In genomic region chr4:24912252-24913098, GRCh38 we compare ENCODE assay signal across 8 cellular contexts. TPM values are rescaled to one million over a fixed set of nuclear protein-coding genes. Genes with fewer than 3 reads are reported as not detected.
A peak's percentile ranks its signal among the peaks of the same experiment; 100 is the strongest.
DNase-seq lines count a peak whose midpoint lies in the region; ATAC-seq, FAIRE-seq and TF ChIP-seq lines count a peak whose summit lies in the region.

TSS of gene CCDC149 (minus strand) at chr4:24913042. CDS start at chr4:24912864, 178 bp downstream.

- DNase-seq in D721Med (ENCODE audit: insufficient read length, low spot score) (peak; percentile 63), HuH-7.5 (ENCODE audit: low spot score) (peak; percentile 88), RPMI8226 (peak; percentile 20), ecto neural progenitor cell (ENCODE audit: low spot score) (peak; percentile 78)
- DNase-seq in stimulated activated naive CD8-positive, alpha-beta T cell treated with anti-CD3 and anti-CD28 coated beads, Interleukin-15, amount 100 ng/mL, for 72 hours: no peak

- H3K4me1 Mint-ChIP-seq in stimulated activated naive CD8-positive, alpha-beta T cell treated with anti-CD3 and anti-CD28 coated beads, Interleukin-15, amount 100 ng/mL, for 72 hours: peaks cover 6% of the 10 kb centered on the region
- H3K4me1 Mint-ChIP-seq in stimulated activated memory B cell treated with anti-CD40 and anti-IgM and Interleukin-4, amounts not matched to agents 10 μg/mL and 1 μg/mL and 100 μg/mL, for 72 hours: no peaks in the 10 kb centered on the region

- no peak for FAIRE-seq in D721Med (lab: Jason Lieb, UNC)

- 4% methylated on average over 88 of the region's 88 CpGs for WGBS in liver

- H3K36me3 Mint-ChIP-seq in stimulated activated memory B cell treated with anti-CD40 and anti-IgM and Interleukin-4, amounts not matched to agents 10 μg/mL and 1 μg/mL and 100 μg/mL, for 72 hours: no peaks in the 10 kb centered on the region

- no peaks in the 10 kb centered on the region for H3K27me3 ChIP-seq in liver (ENCODE audit: control insufficient read depth in 4 of 4, insufficient read depth in 4 of 4, low read length in 3 of 4)

- peaks cover 8 to 23% of the 10 kb centered on the region in 2 donors for H3K9me3 Mint-ChIP-seq in stimulated activated naive CD8-positive, alpha-beta T cell treated with anti-CD3 and anti-CD28 coated beads, Interleukin-15, amount 100 ng/mL, for 72 hours
- H3K9me3 Mint-ChIP-seq in stimulated activated memory B cell treated with anti-CD40 and anti-IgM and Interleukin-4, amounts not matched to agents 10 μg/mL and 1 μg/mL and 100 μg/mL, for 72 hours: peaks cover 9% of the 10 kb centered on the region

- peak within 1 kb of the TSS; percentile 57 to 79 (median 70) for H3K4me3 ChIP-seq in liver (ENCODE audit: low read depth in 1 of 3, low read length in 3 of 3)

- peak; percentile 48 for ATAC-seq in stimulated activated naive CD8-positive, alpha-beta T cell treated with anti-CD3 and anti-CD28 coated beads, Interleukin-15, amount 100 ng/mL, for 72 hours
- no peak for ATAC-seq in stimulated activated memory B cell treated with anti-CD40 and anti-IgM and Interleukin-4, amounts not matched to agents 10 μg/mL and 1 μg/mL and 100 μg/mL, for 72 hours
- no peak for ATAC-seq in GM21390 (IDR thresholded peaks at IDR 0.05; ENCODE audit: unreplicated experiment)

- peak within 1 kb of the TSS; percentile 27 to 60 for H3K9ac ChIP-seq in liver (ENCODE audit: low read depth in 1 of 2, low read length in 2 of 2)

- peak within 1 kb of the TSS; percentile 63 to 70 for H3K4me3 Mint-ChIP-seq in stimulated activated naive CD8-positive, alpha-beta T cell treated with anti-CD3 and anti-CD28 coated beads, Interleukin-15, amount 100 ng/mL, for 72 hours
- no peak within 1 kb of the TSS for H3K4me3 Mint-ChIP-seq in stimulated activated memory B cell treated with anti-CD40 and anti-IgM and Interleukin-4, amounts not matched to agents 10 μg/mL and 1 μg/mL and 100 μg/mL, for 72 hours

- peak in 1 of 2 donors; percentile 30 for TF ChIP-seq RAD21 in liver (IDR thresholded peaks at IDR 0.05)

- H3K27ac ChIP-seq in liver (ENCODE audit: low read depth in 1 of 2, low read length in 2 of 2): peak within 1 kb of the TSS; percentile 73 to 81

- H3K27me3 Mint-ChIP-seq in stimulated activated naive CD8-positive, alpha-beta T cell treated with anti-CD3 and anti-CD28 coated beads, Interleukin-15, amount 100 ng/mL, for 72 hours: peaks cover 65% of the 10 kb centered on the region
- H3K27me3 Mint-ChIP-seq in stimulated activated memory B cell treated with anti-CD40 and anti-IgM and Interleukin-4, amounts not matched to agents 10 μg/mL and 1 μg/mL and 100 μg/mL, for 72 hours: peaks cover 35% of the 10 kb centered on the region

- H3K9me3 ChIP-seq in liver (ENCODE audit: control insufficient read depth in 4 of 4, low read length in 3 of 4): no peaks in the 10 kb centered on the region

- TF ChIP-seq CTCF in D721Med (IDR thresholded peaks at IDR 0.05; ENCODE audit: insufficient read depth, missing control alignments) (no peak), liver (IDR thresholded peaks at IDR 0.05; ENCODE audit: low read depth, low read length, missing input control) (no peak)

- H3K4me1 ChIP-seq in liver (ENCODE audit: control insufficient read depth in 4 of 4, insufficient read depth in 4 of 4, low read length in 3 of 4): peaks cover 0 to 3% (median 2%) of the 10 kb centered on the region in 4 donors

- H3K27ac Mint-ChIP-seq in stimulated activated naive CD8-positive, alpha-beta T cell treated with anti-CD3 and anti-CD28 coated beads, Interleukin-15, amount 100 ng/mL, for 72 hours: peak within 1 kb of the TSS in 1 of 2 donors; percentile 78
- no peak within 1 kb of the TSS for H3K27ac Mint-ChIP-seq in stimulated activated memory B cell treated with anti-CD40 and anti-IgM and Interleukin-4, amounts not matched to agents 10 μg/mL and 1 μg/mL and 100 μg/mL, for 72 hours

- H3K36me3 ChIP-seq in liver (ENCODE audit: control insufficient read depth in 4 of 4, insufficient read depth in 3 of 4, low read depth in 1 of 4, low read length in 3 of 4): peaks cover 0 to 9% (median 4%) of the 10 kb centered on the region in 4 donors

TF ChIP-seq in liver, 16 proteins besides CTCF, POLR2A, EP300 and RAD21:
- TF ChIP-seq, protein P1, sequence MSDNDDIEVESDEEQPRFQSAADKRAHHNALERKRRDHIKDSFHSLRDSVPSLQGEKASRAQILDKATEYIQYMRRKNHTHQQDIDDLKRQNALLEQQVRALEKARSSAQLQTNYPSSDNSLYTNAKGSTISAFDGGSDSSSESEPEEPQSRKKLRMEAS (IDR thresholded peaks at IDR 0.05): peak; percentile 72
- TF ChIP-seq HNF4A (conservative IDR thresholded peaks at IDR 0.05) (no peak), JUND (IDR thresholded peaks at IDR 0.05) (no peak), SP1 (IDR thresholded peaks at IDR 0.05) (peak; percentile 31), EGR1 (IDR thresholded peaks at IDR 0.05; ENCODE audit: low read depth in 2 of 2) (no peak), TAF1 (conservative IDR thresholded peaks at IDR 0.05) (peak; percentile 57), RXRA (IDR thresholded peaks at IDR 0.05) (peak in 1 of 2 donors; percentile 15), FOXA2 (IDR thresholded peaks at IDR 0.05) (no peak), GABPA (IDR thresholded peaks at IDR 0.05 in 1 of 2, conservative IDR thresholded peaks at IDR 0.05 in 1 of 2) (no peak), NR2F2 (IDR thresholded peaks at IDR 0.05) (no peak), YY1 (IDR thresholded peaks at IDR 0.05) (peak; percentile 96), FOXA1 (IDR thresholded peaks at IDR 0.05) (no peak), HNF4G (IDR thresholded peaks at IDR 0.05) (no peak)
- TF ChIP-seq, protein P2, sequence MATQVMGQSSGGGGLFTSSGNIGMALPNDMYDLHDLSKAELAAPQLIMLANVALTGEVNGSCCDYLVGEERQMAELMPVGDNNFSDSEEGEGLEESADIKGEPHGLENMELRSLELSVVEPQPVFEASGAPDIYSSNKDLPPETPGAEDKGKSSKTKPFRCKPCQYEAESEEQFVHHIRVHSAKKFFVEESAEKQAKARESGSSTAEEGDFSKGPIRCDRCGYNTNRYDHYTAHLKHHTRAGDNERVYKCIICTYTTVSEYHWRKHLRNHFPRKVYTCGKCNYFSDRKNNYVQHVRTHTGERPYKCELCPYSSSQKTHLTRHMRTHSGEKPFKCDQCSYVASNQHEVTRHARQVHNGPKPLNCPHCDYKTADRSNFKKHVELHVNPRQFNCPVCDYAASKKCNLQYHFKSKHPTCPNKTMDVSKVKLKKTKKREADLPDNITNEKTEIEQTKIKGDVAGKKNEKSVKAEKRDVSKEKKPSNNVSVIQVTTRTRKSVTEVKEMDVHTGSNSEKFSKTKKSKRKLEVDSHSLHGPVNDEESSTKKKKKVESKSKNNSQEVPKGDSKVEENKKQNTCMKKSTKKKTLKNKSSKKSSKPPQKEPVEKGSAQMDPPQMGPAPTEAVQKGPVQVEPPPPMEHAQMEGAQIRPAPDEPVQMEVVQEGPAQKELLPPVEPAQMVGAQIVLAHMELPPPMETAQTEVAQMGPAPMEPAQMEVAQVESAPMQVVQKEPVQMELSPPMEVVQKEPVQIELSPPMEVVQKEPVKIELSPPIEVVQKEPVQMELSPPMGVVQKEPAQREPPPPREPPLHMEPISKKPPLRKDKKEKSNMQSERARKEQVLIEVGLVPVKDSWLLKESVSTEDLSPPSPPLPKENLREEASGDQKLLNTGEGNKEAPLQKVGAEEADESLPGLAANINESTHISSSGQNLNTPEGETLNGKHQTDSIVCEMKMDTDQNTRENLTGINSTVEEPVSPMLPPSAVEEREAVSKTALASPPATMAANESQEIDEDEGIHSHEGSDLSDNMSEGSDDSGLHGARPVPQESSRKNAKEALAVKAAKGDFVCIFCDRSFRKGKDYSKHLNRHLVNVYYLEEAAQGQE (IDR thresholded peaks at IDR 0.05): peak; percentile 76
- TF ChIP-seq, protein P3, sequence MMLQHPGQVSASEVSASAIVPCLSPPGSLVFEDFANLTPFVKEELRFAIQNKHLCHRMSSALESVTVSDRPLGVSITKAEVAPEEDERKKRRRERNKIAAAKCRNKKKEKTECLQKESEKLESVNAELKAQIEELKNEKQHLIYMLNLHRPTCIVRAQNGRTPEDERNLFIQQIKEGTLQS (IDR thresholded peaks at IDR 0.05): no peak
- TF ChIP-seq, protein P4, sequence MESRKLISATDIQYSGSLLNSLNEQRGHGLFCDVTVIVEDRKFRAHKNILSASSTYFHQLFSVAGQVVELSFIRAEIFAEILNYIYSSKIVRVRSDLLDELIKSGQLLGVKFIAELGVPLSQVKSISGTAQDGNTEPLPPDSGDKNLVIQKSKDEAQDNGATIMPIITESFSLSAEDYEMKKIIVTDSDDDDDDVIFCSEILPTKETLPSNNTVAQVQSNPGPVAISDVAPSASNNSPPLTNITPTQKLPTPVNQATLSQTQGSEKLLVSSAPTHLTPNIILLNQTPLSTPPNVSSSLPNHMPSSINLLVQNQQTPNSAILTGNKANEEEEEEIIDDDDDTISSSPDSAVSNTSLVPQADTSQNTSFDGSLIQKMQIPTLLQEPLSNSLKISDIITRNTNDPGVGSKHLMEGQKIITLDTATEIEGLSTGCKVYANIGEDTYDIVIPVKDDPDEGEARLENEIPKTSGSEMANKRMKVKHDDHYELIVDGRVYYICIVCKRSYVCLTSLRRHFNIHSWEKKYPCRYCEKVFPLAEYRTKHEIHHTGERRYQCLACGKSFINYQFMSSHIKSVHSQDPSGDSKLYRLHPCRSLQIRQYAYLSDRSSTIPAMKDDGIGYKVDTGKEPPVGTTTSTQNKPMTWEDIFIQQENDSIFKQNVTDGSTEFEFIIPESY (IDR thresholded peaks at IDR 0.05): peak; percentile 37

RNA-seq across cellular contexts. Expression of gene CCDC149, which starts in this region (rescaled TPM):
- total RNA-seq in liver: 10 to 100 TPM in 1 of 2 donors, 1 to 10 TPM in 1; 1.4 to 11.2 TPM
- 1 to 10 TPM; 2.6 to 4.3 TPM for polyA plus RNA-seq in liver

Comparison
In these comparisons a context has a peak if more than half of its experiments do, and no peak if none do; other contexts are left out.
1. DNase-seq: peak in D721Med (single experiment), HuH-7.5 (single experiment), RPMI8226 (single experiment) and ecto neural progenitor cell (single experiment); none in stimulated activated naive CD8-positive, alpha-beta T cell treated with anti-CD3 and anti-CD28 coated beads, Interleukin-15, amount 100 ng/mL, for 72 hours (0 of 2).